11 cellular contexts compared by ENCODE assay signal in the genomic region with DNA sequence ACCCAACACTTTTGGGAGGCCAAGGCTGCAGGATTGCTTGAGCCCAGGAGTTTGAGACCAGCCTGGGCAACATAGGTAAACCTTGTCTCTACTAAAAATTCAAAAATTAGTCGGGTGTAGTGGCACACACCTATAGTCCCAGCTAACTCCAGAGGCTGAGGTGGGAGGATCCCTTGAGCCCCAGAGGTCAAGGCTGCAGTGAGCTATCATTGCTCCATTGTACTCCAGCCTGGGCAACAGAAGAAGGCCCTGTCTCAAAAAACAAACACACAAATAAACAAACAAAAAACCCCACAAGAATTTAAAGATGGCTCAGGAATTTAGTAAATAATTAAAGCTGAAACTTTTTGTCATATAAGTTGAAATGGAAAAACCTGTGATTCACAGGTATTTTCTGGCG.
"Had no signal": no experiment of that assay in that cellular context is flagged by ENCODE, and none has a peak within 500 bp of the region (broad histone marks: within the 10 kb centered on the region; RNA-seq: fewer than 3 reads in every experiment).

No MANE protein-coding gene starts in this region.

- H3K4me2 ChIP-seq: GM23338 had no signal

- H3K27ac Mint-ChIP-seq: GM23338, H9, HFFc6 had no signal

- H2AFZ ChIP-seq: GM23248, GM23338 had no signal

- H3K27ac ChIP-seq: GM23248 had no signal

- FAIRE-seq: H1, H54 had no signal

- H3K9ac ChIP-seq: GM23248 had no signal

- H3K4me3 Mint-ChIP-seq: GM23338, H9, HFFc6 had no signal

- H3K9me3 ChIP-seq: HAP-1 had no signal

- H3K4me3 ChIP-seq: GM23248, GM23338, HAP-1 had no signal

- DNase-seq: GM23248, GOT3, H7, H9, HCEC 1CT, HFFc6 had no signal

- H3K9me3 Mint-ChIP-seq: HFFc6 had no signal

- ATAC-seq: GM23338, HCT116 had no signal

- H3K36me3 ChIP-seq: HAP-1 had no signal
